In the genomic region with DNA sequence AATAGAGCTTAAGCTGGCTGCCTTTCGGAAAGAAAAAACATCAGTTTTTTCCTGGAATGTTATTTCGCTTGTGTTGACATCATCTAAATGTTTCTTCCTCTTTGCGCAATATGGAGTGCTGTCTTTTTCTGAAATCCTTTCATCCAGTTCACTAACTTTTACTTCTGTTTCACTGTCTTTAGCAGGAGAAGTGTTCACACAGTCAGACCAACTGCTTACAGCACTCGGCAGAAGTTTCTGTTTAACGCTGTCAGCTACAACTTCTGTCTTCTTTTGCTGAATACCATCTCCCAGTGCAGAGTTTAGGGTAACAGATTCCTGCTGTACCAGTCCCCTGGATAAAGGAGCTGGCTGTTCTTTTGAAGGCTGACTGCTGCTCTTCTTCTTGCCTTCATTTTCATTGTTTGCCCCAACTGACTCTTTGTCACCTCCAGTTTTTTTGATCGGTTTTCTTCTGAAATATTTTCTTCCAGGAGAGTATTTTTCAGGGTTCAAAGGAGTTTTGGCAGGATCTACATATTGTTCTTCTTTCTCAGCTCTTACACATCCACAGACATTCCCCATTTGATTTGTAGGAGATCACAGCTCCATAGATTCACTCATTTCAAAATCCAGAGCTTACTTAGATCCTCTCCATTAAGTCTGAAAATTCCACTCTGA, we compare ENCODE assay signal across 10 cellular contexts. TPM values are rescaled to one million over a fixed set of nuclear protein-coding genes. Genes with fewer than 3 reads are reported as not detected.
A peak's percentile ranks its signal among the peaks of the same experiment; 100 is the strongest.
DNase-seq lines count a peak whose midpoint lies in the region; ATAC-seq, FAIRE-seq and TF ChIP-seq lines count a peak whose summit lies in the region.
"Had no signal": no experiment of that assay in that cellular context is flagged by ENCODE, and none has a peak within 500 bp of the region (broad histone marks: within the 10 kb centered on the region; RNA-seq: fewer than 3 reads in every experiment).

No MANE protein-coding gene starts in this region.

- intact Hi-C loops in left ventricle myocardium superior (cut with micrococcal nuclease) = no loop called here

- H3K9me2 ChIP-seq in GM23248 (ENCODE audit: insufficient read depth) = no peaks in the 10 kb centered on the region

- H3F3A ChIP-seq in GM23248 (ENCODE audit: insufficient read depth) = peaks cover 95% of the 10 kb centered on the region
- H3F3A ChIP-seq in smooth muscle cell (ENCODE audit: low read depth) = peaks cover 8% of the 10 kb centered on the region

- H3K27ac ChIP-seq in GM23248 (peak overlapping the region; percentile 92), smooth muscle cell (ENCODE audit: low read depth) (peak overlapping the region; percentile 95)

- H2AFZ ChIP-seq in GM23248 (no peak overlapping the region), smooth muscle cell (ENCODE audit: low read depth) (peak overlapping the region; percentile 69)

- H3K36me3 ChIP-seq in GM23248 (ENCODE audit: low read depth) (0 out of 2 replicates have a peak, but pooled peaks cover 4% of the 10 kb centered on the region), smooth muscle cell (ENCODE audit: low read depth) (no peaks in the 10 kb centered on the region)

- no peak for TF ChIP-seq CTCF in smooth muscle cell (IDR thresholded peaks at IDR 0.05; ENCODE audit: borderline replicate concordance, insufficient read depth, poor library complexity, severe bottlenecking)

- no peaks in the 10 kb centered on the region for H4K20me1 ChIP-seq in GM23248 (ENCODE audit: insufficient read depth)
- no peaks in the 10 kb centered on the region for H4K20me1 ChIP-seq in smooth muscle cell (ENCODE audit: low read depth)

- DNase-seq in GM23248 (peak; percentile 85), amniotic epithelial cell (ENCODE audit: low read depth) (peak; percentile 87), left ventricle myocardium superior (no peak), smooth muscle cell (lab: John Stamatoyannopoulos, UW; ENCODE audit: unreplicated experiment) (no peak), RCC 7860 (ENCODE audit: low spot score) (no peak), NCI-H2107 treated with DMSO at 0.1 percent for 48 hours (lab: John Stamatoyannopoulos, UW; ENCODE audit: unreplicated experiment) (no peak)
- DNase-seq: T-helper 17 cell had no signal

- H3K4me1 ChIP-seq in GM23248 (ENCODE audit: insufficient read depth) (peaks cover 76% of the 10 kb centered on the region), smooth muscle cell (ENCODE audit: low read depth) (peaks cover 25% of the 10 kb centered on the region)

- WGBS in GM23248 (ENCODE audit: low coverage in 1 of 2, low lambda C conversion rate in 2 of 2, missing lambda C conversion rate in 2 of 2), 2 experiments = 1 to 2% methylated on average over 6 of the region's 6 CpGs
- 44% methylated on average over 6 of the region's 6 CpGs for WGBS in smooth muscle cell (ENCODE audit: low lambda C conversion rate)

- peak overlapping the region; percentile 74 for H3K4me3 ChIP-seq in GM23248
- H3K4me3 ChIP-seq in smooth muscle cell = peak overlapping the region; percentile 52

- ATAC-seq in left ventricle myocardium superior (peak; percentile 70), HG03175 (IDR thresholded peaks at IDR 0.05; ENCODE audit: unreplicated experiment) (no peak), HG03342 (IDR thresholded peaks at IDR 0.05; ENCODE audit: unreplicated experiment) (no peak)
- ATAC-seq: T-helper 17 cell had no signal

- FAIRE-seq in RCC 7860 (lab: Jason Lieb, UNC) = no peak
- FAIRE-seq: GM18507 had no signal

- no peaks in the 10 kb centered on the region for H3K9me3 ChIP-seq in GM23248 (ENCODE audit: low read depth)
- no peaks in the 10 kb centered on the region for H3K9me3 ChIP-seq in smooth muscle cell (replicated peaks; ENCODE audit: low read depth)

- in situ Hi-C loops in GM23248 (cut with MboI) = no loop called here

- H3K79me2 ChIP-seq in GM23248 (ENCODE audit: insufficient read depth) = peaks cover 81% of the 10 kb centered on the region
- H3K79me2 ChIP-seq in smooth muscle cell (ENCODE audit: low read depth) = peaks cover 6% of the 10 kb centered on the region

- H3K27me3 ChIP-seq in GM23248 (replicated peaks; ENCODE audit: insufficient read depth) (no peaks in the 10 kb centered on the region), smooth muscle cell (ENCODE audit: low read depth) (no peaks in the 10 kb centered on the region)

- H3K4me2 ChIP-seq in GM23248 (ENCODE audit: unreplicated experiment) (peak overlapping the region; percentile 99), smooth muscle cell (peak overlapping the region; percentile 87)

- H3K9ac ChIP-seq in GM23248 (peak overlapping the region; percentile 82), smooth muscle cell (ENCODE audit: low read depth) (peak overlapping the region; percentile 84)

RNA-seq across cellular contexts. Expression of gene DST, which starts 50.0 kb away (rescaled TPM):
- 322 and 411 TPM in 2 replicates for total RNA-seq in GM23248 (2014; rRNA removed; shearing (Covaris generic))
- polyA plus RNA-seq in GM23248 (2016; fragmentation: Nextera tagmentation; extraction: Ambion mirVana) = 142 and 181 TPM in 2 replicates
- 225 TPM for total RNA-seq in left ventricle myocardium superior
- total RNA-seq in smooth muscle cell = 157 and 186 TPM in 2 replicates
- 17.1 and 48.0 TPM in 2 replicates for polyA plus RNA-seq in smooth muscle cell

Comparison
In these comparisons a context has a peak if more than half of its experiments do, and no peak if none do; other contexts are left out.
1. DNase-seq: peak in GM23248 (single experiment) and amniotic epithelial cell (single experiment); none in left ventricle myocardium superior (single experiment), smooth muscle cell (single experiment), RCC 7860 (single experiment) and NCI-H2107 treated with DMSO at 0.1 percent for 48 hours (single experiment).